In genomic region chr2:13583609-13584008, GRCh38 we compare ENCODE assay signal across 25 cellular contexts.
A peak's percentile ranks its signal among the peaks of the same experiment; 100 is the strongest.
DNase-seq lines count a peak whose midpoint lies in the region; ATAC-seq, FAIRE-seq and TF ChIP-seq lines count a peak whose summit lies in the region.
"Had no signal": no experiment of that assay in that cellular context is flagged by ENCODE, and none has a peak within 500 bp of the region (broad histone marks: within the 10 kb centered on the region; RNA-seq: fewer than 3 reads in every experiment).

No MANE protein-coding gene starts in this region.

- H2AFZ ChIP-seq in GM23338 = no peak overlapping the region
- H2AFZ ChIP-seq in IMR-90 (replicated peaks; ENCODE audit: low read length, poor library complexity) = no peak overlapping the region

- H2BK20ac ChIP-seq in IMR-90 (ENCODE audit: low read depth, low read length) = no peak overlapping the region

- TF ChIP-seq RAD21 in IMR-90 (IDR thresholded peaks at IDR 0.05; ENCODE audit: low read length) = no peak

- H3K4me3 Mint-ChIP-seq in GM23338 = no peak overlapping the region
- H3K4me3 Mint-ChIP-seq: B cell; CD14-positive monocyte; CD8-positive, alpha-beta memory T cell had no signal

- CTCF ChIA-PET in IMR-90 (lab: Yijun Ruan, JAX) = no interaction called here

- no peak overlapping the region for H2BK120ac ChIP-seq in IMR-90 (ENCODE audit: low read depth, low read length)

- no peak overlapping the region for H3K23ac ChIP-seq in IMR-90 (ENCODE audit: low read depth, low read length)

- no peaks in the 10 kb centered on the region for H3K79me1 ChIP-seq in IMR-90 (ENCODE audit: low read depth in 1 of 2, low read length in 2 of 2)

- no peak overlapping the region for H3K56ac ChIP-seq in IMR-90 (ENCODE audit: extremely low read depth, insufficient read depth, low read length)

- no peak overlapping the region for H3K4me2 ChIP-seq in GM23338
- no peak overlapping the region for H3K4me2 ChIP-seq in IMR-90 (ENCODE audit: low read depth, low read length)

- no peaks in the 10 kb centered on the region for H3K4me1 Mint-ChIP-seq in GM23338
- H3K4me1 Mint-ChIP-seq: B cell; CD14-positive monocyte; CD8-positive, alpha-beta memory T cell had no signal

- H3K4me3 ChIP-seq in GM23338 (no peak overlapping the region), IMR-90 (ENCODE audit: insufficient read depth, low read depth, low read length) (no peak overlapping the region), lower leg skin (ENCODE audit: low read depth, poor library complexity, severe bottlenecking) (no peak overlapping the region)
- H3K4me3 ChIP-seq: MG63, SJSA1 had no signal

- H3K27ac Mint-ChIP-seq in GM23338 = peak overlapping the region; percentile 73; the same call in 1 of the 2 replicates
- H3K27ac Mint-ChIP-seq: B cell; CD14-positive monocyte; CD8-positive, alpha-beta memory T cell had no signal

- no peaks in the 10 kb centered on the region for H3K9me1 ChIP-seq in IMR-90 (ENCODE audit: insufficient read depth, low read length)

- H3K27me3 Mint-ChIP-seq in GM23338 (ENCODE audit: insufficient read depth, low read depth, poor library complexity) = peaks cover 3% of the 10 kb centered on the region
- H3K27me3 Mint-ChIP-seq: B cell had no signal

- H3K79me2 ChIP-seq in GM23338 (replicated peaks; ENCODE audit: insufficient read depth) = no peaks in the 10 kb centered on the region

- BruUV-seq in IMR-90 (replicated peaks; lab: Mats Ljungman, UMichigan) = no TSS peak

- H3K9me3 ChIP-seq in IMR-90 (ENCODE audit: control insufficient read depth, insufficient read depth, low read length) = peaks cover 5% of the 10 kb centered on the region
- H3K9me3 ChIP-seq: MG63, SJSA1 had no signal

- intact Hi-C loops in IMR-90 (cut with micrococcal nuclease) = no loop called here
- intact Hi-C loops in lower leg skin (cut with DNase I; ENCODE audit: low total_unique reads) = no loop called here

- H3K36me3 ChIP-seq in GM23338 (ENCODE audit: insufficient read depth) = no peaks in the 10 kb centered on the region
- no peaks in the 10 kb centered on the region for H3K36me3 ChIP-seq in IMR-90 (ENCODE audit: control insufficient read depth, insufficient read depth, low read length)
- H3K36me3 ChIP-seq: MG63, SJSA1 had no signal

- H2BK15ac ChIP-seq in IMR-90 (ENCODE audit: low read depth, low read length) = no peak overlapping the region

- DNase-seq in GM23338 (ENCODE audit: low spot score) (no peak), IMR-90 (no peak), astrocyte of the hippocampus (ENCODE audit: low read depth, low spot score) (peak; percentile 35), lower leg skin (ENCODE audit: low spot score in 2 of 2) (no peak), GM12892 (ENCODE audit: insufficient read length) (no peak), NCI-H1930 (lab: John Stamatoyannopoulos, UW) (no peak), cerebellar cortex (ENCODE audit: low spot score) (no peak)
- DNase-seq: CD8-positive, alpha-beta memory T cell; DMS 273 treated with DMSO at 0.1 percent for 48 hours; DMS79; EL; GF-D8; H7; Kasumi-1; MG63; NCI-H1105 treated with DMSO at 0.1 percent for 48 hours; NCI-H146; NCI-H2029; NCI-H526 treated with DMSO at 0.1 percent for 48 hours; Right ventricle myocardium superior; RPMI8226 had no signal

- no peak for FAIRE-seq in GM12892 (lab: Jason Lieb, UNC)
- FAIRE-seq: GM12891 had no signal

- H2AK5ac ChIP-seq in IMR-90 (ENCODE audit: low read depth, low read length) = no peak overlapping the region

- H3K27ac ChIP-seq in GM23338 (ENCODE audit: low read depth) = no peak overlapping the region
- no peak overlapping the region for H3K27ac ChIP-seq in IMR-90 (ENCODE audit: insufficient read depth, low read length)
- H3K27ac ChIP-seq: SJSA1 had no signal

- H4K20me1 ChIP-seq in GM23338 (replicated peaks; ENCODE audit: insufficient read depth) (no peaks in the 10 kb centered on the region), IMR-90 (ENCODE audit: insufficient read depth, low read length) (no peaks in the 10 kb centered on the region)

- no peak overlapping the region for H4K5ac ChIP-seq in IMR-90 (ENCODE audit: low read depth, low read length)

- H3K9me3 Mint-ChIP-seq in GM23338 = peaks cover 3% of the 10 kb centered on the region; the same call in 1 of the 3 replicates

- no peak for TF ChIP-seq POLR2A in IMR-90 (IDR thresholded peaks at IDR 0.05; ENCODE audit: low read depth, low read length)
- no peak for TF ChIP-seq POLR2A in lower leg skin (IDR thresholded peaks at IDR 0.05)
- no peak for TF ChIP-seq POLR2A in GM12892 (IDR thresholded peaks at IDR 0.05; ENCODE audit: low read depth, low read length)

- TF ChIP-seq CTCF in GM23338 (conservative IDR thresholded peaks at IDR 0.05; ENCODE audit: low read depth in 2 of 2) (no peak), IMR-90 (conservative IDR thresholded peaks at IDR 0.05; ENCODE audit: low read depth, low read length) (no peak), lower leg skin (IDR thresholded peaks at IDR 0.05) (no peak)

- ATAC-seq in GM23338 = no peak
- no peak for ATAC-seq in IMR-90 (ENCODE audit: low read depth)

- no peak overlapping the region for H3K4ac ChIP-seq in IMR-90 (ENCODE audit: low read depth, low read length)

- no peak overlapping the region for H3K18ac ChIP-seq in IMR-90 (ENCODE audit: low read depth, low read length)

- dilution Hi-C loops in IMR-90 (cut with HindIII; ENCODE audit: low sequenced_read_pairs, unreplicated experiment) = no loop called here

- H3F3A ChIP-seq in GM23338 (replicated peaks; ENCODE audit: low read depth) = no peaks in the 10 kb centered on the region

- no peak overlapping the region for H3K9ac ChIP-seq in IMR-90 (ENCODE audit: low read depth, low read length)

- POLR2A ChIA-PET in IMR-90 (lab: Charles Lee; ENCODE audit: unreplicated experiment) = no interaction called here

- H4K8ac ChIP-seq in IMR-90 (ENCODE audit: low read depth in 2 of 2, low read length in 2 of 2) = no peak overlapping the region

- no peaks in the 10 kb centered on the region for H3K9me2 ChIP-seq in GM23338 (ENCODE audit: insufficient read depth)

- no peaks in the 10 kb centered on the region for H3K4me1 ChIP-seq in GM23338 (ENCODE audit: insufficient read depth)
- H3K4me1 ChIP-seq in IMR-90 (ENCODE audit: control insufficient read depth, insufficient read depth, low read length) = no peaks in the 10 kb centered on the region
- H3K4me1 ChIP-seq: SJSA1 had no signal

- no peak overlapping the region for H2BK5ac ChIP-seq in IMR-90 (ENCODE audit: low read depth, low read length, poor library complexity, severe bottlenecking)

- no peak overlapping the region for H3K14ac ChIP-seq in IMR-90 (replicated peaks; ENCODE audit: low read depth, low read length)

- H4K91ac ChIP-seq in IMR-90 (ENCODE audit: insufficient read depth, low read depth, low read length) = no peak overlapping the region

- no peak overlapping the region for H2AK9ac ChIP-seq in IMR-90 (replicated peaks; ENCODE audit: low read depth, low read length, poor library complexity)

- in situ Hi-C loops in IMR-90 (cut with MboI; ENCODE audit: low sequenced_read_pairs) = no loop called here

- H3K27me3 ChIP-seq in GM23338 (ENCODE audit: insufficient read depth) (no peaks in the 10 kb centered on the region), IMR-90 (ENCODE audit: control insufficient read depth, insufficient read depth, low read length) (no peaks in the 10 kb centered on the region)
- H3K27me3 ChIP-seq: MG63, SJSA1 had no signal

- H3K36me3 Mint-ChIP-seq in GM23338 (ENCODE audit: low read depth) = 0 out of 3 replicates have a peak, but pooled peaks cover 3% of the 10 kb centered on the region
- H3K36me3 Mint-ChIP-seq: CD14-positive monocyte; CD8-positive, alpha-beta memory T cell had no signal

TF ChIP-seq in GM23338, 12 proteins besides CTCF, POLR2A, EP300 and RAD21 (continues in another document):
- no peak for TF ChIP-seq STAT1 (IDR thresholded peaks at IDR 0.05; ENCODE audit: unreplicated experiment)
- TF ChIP-seq NANOG (IDR thresholded peaks at IDR 0.05; ENCODE audit: borderline replicate concordance) = no peak
- no peak for TF ChIP-seq ZNF331 (CRISPR knock-in tag; IDR thresholded peaks at IDR 0.05; ENCODE audit: low read depth)
- no peak for TF ChIP-seq EZH2phosphoT487 (IDR thresholded peaks at IDR 0.05; ENCODE audit: unreplicated experiment)
- TF ChIP-seq POLR2AphosphoS5 (IDR thresholded peaks at IDR 0.05; ENCODE audit: low read depth) = no peak
- TF ChIP-seq EZH2 (IDR thresholded peaks at IDR 0.05; ENCODE audit: low read depth, unreplicated experiment) = no peak
- no peak for TF ChIP-seq ETS1 (IDR thresholded peaks at IDR 0.05)
- TF ChIP-seq ZNF114 (CRISPR knock-in tag; IDR thresholded peaks at IDR 0.05) = no peak

TF ChIP-seq in IMR-90, 13 proteins besides CTCF, POLR2A, EP300 and RAD21:
- TF ChIP-seq MAZ (IDR thresholded peaks at IDR 0.05; ENCODE audit: borderline replicate concordance, low read depth, low read length) (no peak), MAFK (IDR thresholded peaks at IDR 0.05; ENCODE audit: low read depth, low read length) (peak; percentile 97)
